In genomic region chr2:8078760-8079159, GRCh38 we compare ENCODE assay signal across 1 cellular context.
TF ChIP-seq lines count a peak whose summit lies in the region.

No MANE protein-coding gene starts in this region.

TF ChIP-seq in SK-N-SH treated with all-trans-retinoic acid at 6 μM for 48 hours, 23 proteins besides CTCF, POLR2A, EP300 and RAD21 (continued from another document):
- no peak for TF ChIP-seq PATZ1 (CRISPR knock-in tag; IDR thresholded peaks at IDR 0.05; ENCODE audit: borderline replicate concordance)
- no peak for TF ChIP-seq TOX (CRISPR knock-in tag; IDR thresholded peaks at IDR 0.05; ENCODE audit: borderline replicate concordance)
- no peak for TF ChIP-seq CREB5 (CRISPR knock-in tag; IDR thresholded peaks at IDR 0.05; ENCODE audit: low read depth)
- TF ChIP-seq PPARA (CRISPR knock-in tag; IDR thresholded peaks at IDR 0.05; ENCODE audit: borderline replicate concordance), result no peak
- no peak for TF ChIP-seq BACH2 (CRISPR knock-in tag; IDR thresholded peaks at IDR 0.05; ENCODE audit: borderline replicate concordance)
- no peak for TF ChIP-seq ISL1 (CRISPR knock-in tag; IDR thresholded peaks at IDR 0.05)
